8 cellular contexts compared by ENCODE assay signal in genomic region chr2:218168635-218169462, GRCh38. TPM values are rescaled to one million over a fixed set of nuclear protein-coding genes. Genes with fewer than 3 reads are reported as not detected.
DNase-seq lines count a peak whose midpoint lies in the region; ATAC-seq and TF ChIP-seq lines count a peak whose summit lies in the region.

No MANE protein-coding gene starts in this region.

- intact Hi-C loops in colonic mucosa (cut with DNase I) = no loop called here

- H3K4me1 ChIP-seq in colonic mucosa = no peaks in the 10 kb centered on the region

- TF ChIP-seq CTCF in AG04450 (IDR thresholded peaks at IDR 0.05; ENCODE audit: low read depth, low read length) (peak; percentile 68), GM13976 (IDR thresholded peaks at IDR 0.05; ENCODE audit: borderline replicate concordance, control extremely low read depth, extremely low read depth, insufficient read depth, missing control alignments) (peak; percentile 22), colonic mucosa (IDR thresholded peaks at IDR 0.05) (peak; percentile 57)

- DNase-seq in AG04450 (ENCODE audit: low read depth, low spot score) (no peak), GM13976 (ENCODE audit: low spot score) (peak; percentile 64), NCI-H1092 treated with DMSO at 0.1 percent for 48 hours (lab: John Stamatoyannopoulos, UW) (peak; percentile 3), colonic mucosa (peak; percentile 67), mucosa of gallbladder (ENCODE audit: low spot score) (peak; percentile 42)
- peak; percentile 64 for DNase-seq in activated CD4-positive, CD25-positive, alpha-beta regulatory T cell treated with anti-CD3 and anti-CD28 coated beads, Interleukin-2, amount 50 U/mL, for 72 hours
- DNase-seq in stimulated activated naive CD4-positive, alpha-beta T cell (lab: John Stamatoyannopoulos, UW) = peak; percentile 16 to 62 (median 44)

- no peak overlapping the region for H3K4me3 ChIP-seq in AG04450 (ENCODE audit: low read depth, low read length)
- H3K4me3 ChIP-seq in colonic mucosa = no peak overlapping the region

- POLR2A ChIA-PET in AG04450 (lab: Yijun Ruan, JAX) = no interaction called here

- no peaks in the 10 kb centered on the region for H3K36me3 ChIP-seq in colonic mucosa

- CTCF ChIA-PET in AG04450 (lab: Charles Lee) = interaction anchor here (0.6 to 1.5 kb wide), 3 partner anchors 13 to 378 kb away, joined by 3 to 5 read pairs (median 3); no protein-coding TSS in a partner anchor

- H3K9me3 ChIP-seq in AG04450 (ENCODE audit: control insufficient read depth, insufficient read depth, low read length) (no peaks in the 10 kb centered on the region), colonic mucosa (no peaks in the 10 kb centered on the region)

- no peak for ATAC-seq in HG03097 (IDR thresholded peaks at IDR 0.05; ENCODE audit: low FRiP score, unreplicated experiment)

- in situ Hi-C loops in GM13976 (cut with MboI; ENCODE audit: low sequenced_read_pairs, unreplicated experiment) = no loop called here

- H3K27me3 ChIP-seq in AG04450 (ENCODE audit: control insufficient read depth, insufficient read depth, low read length) (peaks cover 39% of the 10 kb centered on the region), colonic mucosa (no peaks in the 10 kb centered on the region)

- no peak overlapping the region for H3K9ac ChIP-seq in colonic mucosa (ENCODE audit: low read depth in 2 of 2, low read length in 2 of 2)

- H3K27ac ChIP-seq in AG04450 (ENCODE audit: low read depth, low read length) (no peak overlapping the region), colonic mucosa (no peak overlapping the region)

RNA-seq across cellular contexts. Expression of gene CXCR1, which starts 2.1 kb away (rescaled TPM):
- polyA plus RNA-seq in AG04450 (2011; rRNA removed) = not detected in 2 replicates
- not detected in 2 replicates for polyA minus RNA-seq in AG04450 (2011; rRNA and poly(A)+ RNA removed)
- total RNA-seq in colonic mucosa = under 1 TPM in 1 of 2 donors, not detected in 1; 0.13 TPM
- not detected for total RNA-seq in mucosa of gallbladder

RNA-seq across cellular contexts. Expression of gene CXCR2, which starts 43.0 kb away (rescaled TPM):
- polyA plus RNA-seq in AG04450 (2011; rRNA removed) = not detected in 2 replicates
- not detected in 2 replicates for polyA minus RNA-seq in AG04450 (2011; rRNA and poly(A)+ RNA removed)
- total RNA-seq in colonic mucosa = under 1 TPM; 0.07 to 0.35 TPM
- 0.69 TPM for total RNA-seq in mucosa of gallbladder

RNA-seq across cellular contexts. Expression of gene ARPC2, which starts 48.1 kb away (rescaled TPM):
- 548 and 666 TPM in 2 replicates for polyA plus RNA-seq in AG04450 (2011; rRNA removed)
- polyA minus RNA-seq in AG04450 (2011; rRNA and poly(A)+ RNA removed) = 295 and 307 TPM in 2 replicates
- total RNA-seq in colonic mucosa (100 to 1,000 TPM; 282 to 346 TPM), mucosa of gallbladder (239 TPM)
